In the genomic region with DNA sequence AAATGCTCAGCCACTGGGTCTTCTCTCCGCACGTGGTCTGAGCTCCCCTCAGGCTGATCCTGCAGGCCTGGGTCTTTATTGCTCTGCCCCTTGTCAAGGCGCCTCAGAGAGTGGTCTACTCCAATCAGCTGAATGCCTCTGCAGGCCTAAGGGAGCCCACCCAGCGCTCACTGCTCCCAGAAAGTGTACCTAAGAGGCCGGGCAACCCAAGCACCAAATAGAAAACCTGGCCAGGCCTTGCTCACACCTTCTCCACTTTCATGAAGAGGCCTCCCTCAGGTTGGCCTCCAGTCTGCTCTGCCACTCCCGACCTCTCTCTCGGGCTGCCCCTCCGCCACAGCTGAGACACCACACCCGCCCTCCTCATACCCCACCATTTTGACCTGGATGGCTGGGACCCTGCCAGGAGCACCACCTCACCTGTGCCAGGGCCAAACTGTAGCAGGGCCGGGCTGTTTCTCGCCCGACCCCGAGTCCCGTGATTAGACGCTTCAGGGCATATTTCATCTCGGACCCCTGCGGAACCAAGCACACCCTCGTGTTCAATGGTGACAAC, we compare ENCODE assay signal across 1 cellular context.
TF ChIP-seq lines count a peak whose summit lies in the region.

No MANE protein-coding gene starts in this region.

TF ChIP-seq in HepG2, 621 proteins besides CTCF, POLR2A, EP300 and RAD21:
- TF ChIP-seq, protein P1, sequence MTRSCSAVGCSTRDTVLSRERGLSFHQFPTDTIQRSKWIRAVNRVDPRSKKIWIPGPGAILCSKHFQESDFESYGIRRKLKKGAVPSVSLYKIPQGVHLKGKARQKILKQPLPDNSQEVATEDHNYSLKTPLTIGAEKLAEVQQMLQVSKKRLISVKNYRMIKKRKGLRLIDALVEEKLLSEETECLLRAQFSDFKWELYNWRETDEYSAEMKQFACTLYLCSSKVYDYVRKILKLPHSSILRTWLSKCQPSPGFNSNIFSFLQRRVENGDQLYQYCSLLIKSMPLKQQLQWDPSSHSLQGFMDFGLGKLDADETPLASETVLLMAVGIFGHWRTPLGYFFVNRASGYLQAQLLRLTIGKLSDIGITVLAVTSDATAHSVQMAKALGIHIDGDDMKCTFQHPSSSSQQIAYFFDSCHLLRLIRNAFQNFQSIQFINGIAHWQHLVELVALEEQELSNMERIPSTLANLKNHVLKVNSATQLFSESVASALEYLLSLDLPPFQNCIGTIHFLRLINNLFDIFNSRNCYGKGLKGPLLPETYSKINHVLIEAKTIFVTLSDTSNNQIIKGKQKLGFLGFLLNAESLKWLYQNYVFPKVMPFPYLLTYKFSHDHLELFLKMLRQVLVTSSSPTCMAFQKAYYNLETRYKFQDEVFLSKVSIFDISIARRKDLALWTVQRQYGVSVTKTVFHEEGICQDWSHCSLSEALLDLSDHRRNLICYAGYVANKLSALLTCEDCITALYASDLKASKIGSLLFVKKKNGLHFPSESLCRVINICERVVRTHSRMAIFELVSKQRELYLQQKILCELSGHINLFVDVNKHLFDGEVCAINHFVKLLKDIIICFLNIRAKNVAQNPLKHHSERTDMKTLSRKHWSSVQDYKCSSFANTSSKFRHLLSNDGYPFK (CRISPR knock-in tag; IDR thresholded peaks at IDR 0.05; ENCODE audit: borderline replicate concordance), result no peak
- TF ChIP-seq ZSCAN31 (CRISPR knock-in tag; IDR thresholded peaks at IDR 0.05; ENCODE audit: low read depth), result 0 out of 2 replicates have a peak, but pooled peaks have one; percentile 10
- 0 out of 2 replicates have a peak, but pooled peaks have one; percentile 13 for TF ChIP-seq PITX1 (CRISPR knock-in tag; IDR thresholded peaks at IDR 0.05)
- no peak for TF ChIP-seq NFE2 (CRISPR knock-in tag; IDR thresholded peaks at IDR 0.05)
- TF ChIP-seq ZNF562 (CRISPR knock-in tag; IDR thresholded peaks at IDR 0.05; ENCODE audit: borderline replicate concordance), result no peak
- TF ChIP-seq ZNF121 (CRISPR knock-in tag; IDR thresholded peaks at IDR 0.05), result no peak
- no peak for TF ChIP-seq GTF2F1 (IDR thresholded peaks at IDR 0.05; ENCODE audit: low read length)
- 0 out of 2 replicates have a peak, but pooled peaks have one; percentile 5 for TF ChIP-seq TGIF2 (CRISPR knock-in tag; IDR thresholded peaks at IDR 0.05)
- TF ChIP-seq RBM39 (IDR thresholded peaks at IDR 0.05; ENCODE audit: low read depth, low read length, poor library complexity, severe bottlenecking), result no peak
- TF ChIP-seq TCF7L2 (IDR thresholded peaks at IDR 0.05; ENCODE audit: low read depth, low read length), result no peak
- TF ChIP-seq ZBTB42 (CRISPR knock-in tag; IDR thresholded peaks at IDR 0.05), result no peak
- TF ChIP-seq ZNF879 (CRISPR knock-in tag; IDR thresholded peaks at IDR 0.05), result no peak; the same call in 1 of the 2 replicates
- no peak for TF ChIP-seq ZKSCAN8 (CRISPR knock-in tag; IDR thresholded peaks at IDR 0.05; ENCODE audit: borderline replicate concordance)
- 0 out of 2 replicates have a peak, but pooled peaks have one; percentile 5 for TF ChIP-seq SAFB2 (CRISPR knock-in tag; IDR thresholded peaks at IDR 0.05; ENCODE audit: borderline replicate concordance, low read depth)
- TF ChIP-seq, protein P2, sequence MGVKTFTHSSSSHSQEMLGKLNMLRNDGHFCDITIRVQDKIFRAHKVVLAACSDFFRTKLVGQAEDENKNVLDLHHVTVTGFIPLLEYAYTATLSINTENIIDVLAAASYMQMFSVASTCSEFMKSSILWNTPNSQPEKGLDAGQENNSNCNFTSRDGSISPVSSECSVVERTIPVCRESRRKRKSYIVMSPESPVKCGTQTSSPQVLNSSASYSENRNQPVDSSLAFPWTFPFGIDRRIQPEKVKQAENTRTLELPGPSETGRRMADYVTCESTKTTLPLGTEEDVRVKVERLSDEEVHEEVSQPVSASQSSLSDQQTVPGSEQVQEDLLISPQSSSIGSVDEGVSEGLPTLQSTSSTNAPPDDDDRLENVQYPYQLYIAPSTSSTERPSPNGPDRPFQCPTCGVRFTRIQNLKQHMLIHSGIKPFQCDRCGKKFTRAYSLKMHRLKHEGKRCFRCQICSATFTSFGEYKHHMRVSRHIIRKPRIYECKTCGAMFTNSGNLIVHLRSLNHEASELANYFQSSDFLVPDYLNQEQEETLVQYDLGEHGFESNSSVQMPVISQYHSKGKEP (CRISPR knock-in tag; IDR thresholded peaks at IDR 0.05), result 0 out of 2 replicates have a peak, but pooled peaks have one; percentile 15
- TF ChIP-seq MAFK (conservative IDR thresholded peaks at IDR 0.05 in 1 of 2, IDR thresholded peaks at IDR 0.05 in 1 of 2; ENCODE audit: low read length in 2 of 2), result no peak
- TF ChIP-seq MTA3 (CRISPR knock-in tag; IDR thresholded peaks at IDR 0.05), result no peak
- TF ChIP-seq, protein P3, sequence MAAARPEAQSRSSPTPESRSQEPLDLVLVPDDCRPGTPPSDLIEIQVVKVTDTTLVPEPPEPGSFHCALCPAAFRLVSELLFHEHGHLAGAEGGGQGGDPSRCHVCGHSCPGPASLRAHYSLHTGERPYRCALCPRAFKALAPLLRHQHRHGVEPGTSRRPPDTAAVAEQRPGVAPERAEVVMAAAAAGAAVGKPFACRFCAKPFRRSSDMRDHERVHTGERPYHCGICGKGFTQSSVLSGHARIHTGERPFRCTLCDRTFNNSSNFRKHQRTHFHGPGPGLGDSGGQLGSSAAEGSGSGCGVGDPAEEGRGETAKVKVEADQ (CRISPR knock-in tag; IDR thresholded peaks at IDR 0.05; ENCODE audit: borderline replicate concordance), result no peak
- 0 out of 2 replicates have a peak, but pooled peaks have one; percentile 6 for TF ChIP-seq SALL2 (CRISPR knock-in tag; IDR thresholded peaks at IDR 0.05)
- TF ChIP-seq SMYD3 (CRISPR knock-in tag; IDR thresholded peaks at IDR 0.05), result no peak
- TF ChIP-seq DPF2 (CRISPR knock-in tag; IDR thresholded peaks at IDR 0.05; ENCODE audit: borderline replicate concordance, low read depth), result no peak
- peak; percentile 3; the same call in 1 of the 2 replicates for TF ChIP-seq ZBTB20 (CRISPR knock-in tag; IDR thresholded peaks at IDR 0.05; ENCODE audit: borderline replicate concordance, low read depth)
- no peak for TF ChIP-seq RNF2 (conservative IDR thresholded peaks at IDR 0.05; ENCODE audit: low read depth)
- no peak for TF ChIP-seq TBP (CRISPR knock-in tag; IDR thresholded peaks at IDR 0.05)
- TF ChIP-seq, protein P4, sequence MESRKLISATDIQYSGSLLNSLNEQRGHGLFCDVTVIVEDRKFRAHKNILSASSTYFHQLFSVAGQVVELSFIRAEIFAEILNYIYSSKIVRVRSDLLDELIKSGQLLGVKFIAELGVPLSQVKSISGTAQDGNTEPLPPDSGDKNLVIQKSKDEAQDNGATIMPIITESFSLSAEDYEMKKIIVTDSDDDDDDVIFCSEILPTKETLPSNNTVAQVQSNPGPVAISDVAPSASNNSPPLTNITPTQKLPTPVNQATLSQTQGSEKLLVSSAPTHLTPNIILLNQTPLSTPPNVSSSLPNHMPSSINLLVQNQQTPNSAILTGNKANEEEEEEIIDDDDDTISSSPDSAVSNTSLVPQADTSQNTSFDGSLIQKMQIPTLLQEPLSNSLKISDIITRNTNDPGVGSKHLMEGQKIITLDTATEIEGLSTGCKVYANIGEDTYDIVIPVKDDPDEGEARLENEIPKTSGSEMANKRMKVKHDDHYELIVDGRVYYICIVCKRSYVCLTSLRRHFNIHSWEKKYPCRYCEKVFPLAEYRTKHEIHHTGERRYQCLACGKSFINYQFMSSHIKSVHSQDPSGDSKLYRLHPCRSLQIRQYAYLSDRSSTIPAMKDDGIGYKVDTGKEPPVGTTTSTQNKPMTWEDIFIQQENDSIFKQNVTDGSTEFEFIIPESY (CRISPR knock-in tag; IDR thresholded peaks at IDR 0.05), result no peak
